Comparison of ENCODE assay signal across 13 cellular contexts in the genomic region with DNA sequence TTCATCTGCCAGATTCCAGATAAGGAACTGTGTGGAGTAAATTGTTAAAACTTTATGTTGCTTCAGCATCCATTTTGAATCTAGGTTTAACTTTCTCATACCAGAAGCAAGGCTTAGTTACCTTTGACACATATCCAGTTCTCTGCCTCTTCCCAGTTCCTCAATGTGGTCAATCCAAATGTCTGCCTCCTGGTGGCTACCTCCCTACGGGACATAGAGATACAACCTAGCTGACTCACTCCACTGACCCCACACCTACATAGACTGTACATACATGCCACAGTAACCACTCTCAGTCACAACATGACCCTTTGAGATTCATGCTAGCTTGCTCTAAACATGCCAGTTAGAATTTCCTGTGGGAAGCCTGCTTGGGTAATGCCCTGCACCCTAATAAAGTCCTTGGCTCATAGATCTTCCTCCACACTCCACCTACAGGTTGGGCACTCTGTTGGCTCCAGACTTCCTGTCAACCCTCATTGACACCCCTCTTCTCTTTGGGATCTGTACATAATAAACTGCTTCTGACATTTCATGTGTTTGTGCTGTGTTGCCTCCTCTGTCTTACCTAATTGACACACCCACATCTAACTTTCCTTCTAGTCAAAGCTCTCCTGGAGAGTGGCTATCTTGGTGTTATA.
DNase-seq lines count a peak whose midpoint lies in the region; ATAC-seq and TF ChIP-seq lines count a peak whose summit lies in the region.
"Had no signal": no experiment of that assay in that cellular context is flagged by ENCODE, and none has a peak within 500 bp of the region (broad histone marks: within the 10 kb centered on the region; RNA-seq: fewer than 3 reads in every experiment).

No MANE protein-coding gene starts in this region.

- no peaks in the 10 kb centered on the region for H3K27me3 Mint-ChIP-seq in natural killer cell treated with Interleukin-12 subunit alpha and Interleukin-12 subunit beta and Interleukin-15 and Interleukin-18, amount 100 ng/mL, for 72 hours

- no peaks in the 10 kb centered on the region for H3K9me3 ChIP-seq in lower lobe of right lung
- H3K9me3 ChIP-seq: heart right ventricle, tibial artery had no signal

- H3K27me3 ChIP-seq in brain microvascular endothelial cell (replicated peaks) (no peaks in the 10 kb centered on the region), lower lobe of right lung (ENCODE audit: low read depth) (no peaks in the 10 kb centered on the region)
- H3K27me3 ChIP-seq: heart right ventricle, tibial artery had no signal

- H3K4me1 ChIP-seq in lower lobe of right lung = no peaks in the 10 kb centered on the region
- H3K4me1 ChIP-seq: heart right ventricle, tibial artery had no signal

- ATAC-seq in lower lobe of right lung (peak; percentile 31 to 41), GM19455 (IDR thresholded peaks at IDR 0.05; ENCODE audit: unreplicated experiment) (no peak), GM21619 (IDR thresholded peaks at IDR 0.05; ENCODE audit: unreplicated experiment) (no peak)
- ATAC-seq in natural killer cell treated with Interleukin-12 subunit alpha and Interleukin-12 subunit beta and Interleukin-15 and Interleukin-18, amount 100 ng/mL, for 72 hours = no peak
- ATAC-seq: heart right ventricle had no signal

- H3K4me1 Mint-ChIP-seq in natural killer cell treated with Interleukin-12 subunit alpha and Interleukin-12 subunit beta and Interleukin-15 and Interleukin-18, amount 100 ng/mL, for 72 hours (ENCODE audit: low read depth in 2 of 2) = no peaks in the 10 kb centered on the region
- H3K4me1 Mint-ChIP-seq: nephron had no signal

- TF ChIP-seq CTCF in brain microvascular endothelial cell (IDR thresholded peaks at IDR 0.05; ENCODE audit: low read depth, low read length, missing control alignments) (peak; percentile 66), lower lobe of right lung (IDR thresholded peaks at IDR 0.05) (no peak)

- in situ Hi-C loops in Caki2 (cut with HindIII; ENCODE audit: low pct_unique_long_range_greater_than_20kb, low sequenced_read_pairs) (no loop called here), brain microvascular endothelial cell (cut with HindIII; ENCODE audit: low pct_ligation_motif_present, low sequenced_read_pairs) (no loop called here)

- no peaks in the 10 kb centered on the region for H3K36me3 Mint-ChIP-seq in natural killer cell treated with Interleukin-12 subunit alpha and Interleukin-12 subunit beta and Interleukin-15 and Interleukin-18, amount 100 ng/mL, for 72 hours

- H3K27ac ChIP-seq in brain microvascular endothelial cell = no peak overlapping the region
- no peak overlapping the region for H3K27ac ChIP-seq in lower lobe of right lung
- H3K27ac ChIP-seq: heart right ventricle, tibial artery had no signal

- H3K36me3 ChIP-seq in brain microvascular endothelial cell (replicated peaks) (no peaks in the 10 kb centered on the region), lower lobe of right lung (no peaks in the 10 kb centered on the region)
- H3K36me3 ChIP-seq: heart right ventricle, tibial artery had no signal

- H3K4me3 Mint-ChIP-seq in natural killer cell treated with Interleukin-12 subunit alpha and Interleukin-12 subunit beta and Interleukin-15 and Interleukin-18, amount 100 ng/mL, for 72 hours = no peak overlapping the region
- H3K4me3 Mint-ChIP-seq: nephron had no signal

- H3K27ac Mint-ChIP-seq in natural killer cell treated with Interleukin-12 subunit alpha and Interleukin-12 subunit beta and Interleukin-15 and Interleukin-18, amount 100 ng/mL, for 72 hours = no peak overlapping the region
- H3K27ac Mint-ChIP-seq: nephron had no signal

- H3K4me3 ChIP-seq in brain microvascular endothelial cell (ENCODE audit: low read depth, low read length) (no peak overlapping the region), lower lobe of right lung (no peak overlapping the region)
- H3K4me3 ChIP-seq: heart right ventricle, tibial artery had no signal

- peak; percentile 29 for DNase-seq in Caki2 (ENCODE audit: low read depth)
- peak; percentile 19 for DNase-seq in LHCN-M2 (ENCODE audit: low read depth)
- DNase-seq in brain microvascular endothelial cell = peak; percentile 62
- DNase-seq in lower lobe of right lung = no peak
- DNase-seq in activated CD4-positive, CD25-positive, alpha-beta regulatory T cell (lab: John Stamatoyannopoulos, UW) = no peak
- DNase-seq in natural killer cell treated with Interleukin-12 subunit alpha and Interleukin-12 subunit beta and Interleukin-15 and Interleukin-18, amount 100 ng/mL, for 72 hours (ENCODE audit: low spot score) = no peak
- DNase-seq: amygdala, heart right ventricle, NCI-H1694 treated with DMSO at 0.1 percent for 48 hours, tibial artery had no signal

- H3K9me3 Mint-ChIP-seq in natural killer cell treated with Interleukin-12 subunit alpha and Interleukin-12 subunit beta and Interleukin-15 and Interleukin-18, amount 100 ng/mL, for 72 hours = peaks cover 6% of the 10 kb centered on the region

- intact Hi-C loops in lower lobe of right lung (cut with DNase I) = no loop called here

Comparison
In these comparisons a context has a peak if more than half of its experiments do, and no peak if none do; other contexts are left out.
1. DNase-seq: peak in Caki2 (single experiment), LHCN-M2 (single experiment) and brain microvascular endothelial cell (single experiment); none in lower lobe of right lung (single experiment), activated CD4-positive, CD25-positive, alpha-beta regulatory T cell (0 of 4) and natural killer cell treated with Interleukin-12 subunit alpha and Interleukin-12 subunit beta and Interleukin-15 and Interleukin-18, amount 100 ng/mL, for 72 hours (single experiment).
2. ATAC-seq: peak in lower lobe of right lung (2 of 2); none in GM19455 (single experiment), GM21619 (single experiment) and natural killer cell treated with Interleukin-12 subunit alpha and Interleukin-12 subunit beta and Interleukin-15 and Interleukin-18, amount 100 ng/mL, for 72 hours (0 of 2).